13 cellular contexts compared by ENCODE assay signal in the genomic region with DNA sequence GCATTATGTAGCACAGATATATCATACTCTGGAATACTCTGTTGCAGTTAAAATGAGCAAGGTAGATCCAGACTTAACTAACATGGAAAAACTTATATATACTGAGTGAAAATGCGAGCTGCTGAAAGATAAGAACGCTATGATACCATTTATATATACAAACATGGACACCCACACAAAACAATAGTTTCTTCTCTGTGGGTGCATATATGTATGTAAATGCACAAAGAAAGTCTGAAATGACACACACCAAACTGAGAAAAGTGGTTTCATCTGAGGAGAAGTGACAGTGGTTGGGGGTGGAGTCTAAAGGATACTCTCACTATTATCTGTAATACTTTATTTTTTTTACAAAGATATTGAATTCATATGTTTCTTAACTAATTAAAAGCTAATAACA. TPM values are rescaled to one million over a fixed set of nuclear protein-coding genes. Genes with fewer than 3 reads are reported as not detected.
DNase-seq lines count a peak whose midpoint lies in the region; ATAC-seq and TF ChIP-seq lines count a peak whose summit lies in the region.
"Had no signal": no experiment of that assay in that cellular context is flagged by ENCODE, and none has a peak within 500 bp of the region (broad histone marks: within the 10 kb centered on the region; RNA-seq: fewer than 3 reads in every experiment).

No MANE protein-coding gene starts in this region.

- TF ChIP-seq POLR2A in sigmoid colon (IDR thresholded peaks at IDR 0.05): no peak

- no peak overlapping the region for H3K4me3 ChIP-seq in sigmoid colon
- H3K4me3 ChIP-seq: BLaER1 treated with 17β-estradiol and CSF1 and Interleukin-3, amounts not matched to agents 10 nM and 100 nM; breast epithelium had no signal

- H3K9me3 ChIP-seq in sigmoid colon: no peaks in the 10 kb centered on the region
- H3K9me3 ChIP-seq: breast epithelium had no signal

- H3K27ac ChIP-seq in sigmoid colon: no peak overlapping the region
- H3K27ac ChIP-seq: BLaER1 treated with 17β-estradiol and CSF1 and Interleukin-3, amounts not matched to agents 10 nM and 100 nM; breast epithelium had no signal

- TF ChIP-seq EP300 in sigmoid colon (IDR thresholded peaks at IDR 0.05): no peak

- no peak for TF ChIP-seq CTCF in sigmoid colon (IDR thresholded peaks at IDR 0.05)
- no peak for TF ChIP-seq CTCF in osteocyte (IDR thresholded peaks at IDR 0.05)

- H3K9me3 Mint-ChIP-seq in osteocyte (ENCODE audit: unreplicated experiment): no peaks in the 10 kb centered on the region

- DNase-seq in OCI-M1 (lab: John Stamatoyannopoulos, UW): no peak
- no peak for DNase-seq in RPMI8226
- no peak for DNase-seq in sigmoid colon
- DNase-seq in osteocyte (ENCODE audit: extremely low spot score, unreplicated experiment): no peak
- DNase-seq: NCI-H1105 treated with DMSO at 0.1 percent for 48 hours, T-helper 9 cell had no signal

- no peaks in the 10 kb centered on the region for H3K4me1 ChIP-seq in sigmoid colon
- H3K4me1 ChIP-seq: BLaER1 treated with 17β-estradiol and CSF1 and Interleukin-3, amounts not matched to agents 10 nM and 100 nM; breast epithelium had no signal

- no peaks in the 10 kb centered on the region for H3K36me3 ChIP-seq in sigmoid colon
- H3K36me3 ChIP-seq: BLaER1 treated with 17β-estradiol and CSF1 and Interleukin-3, amounts not matched to agents 10 nM and 100 nM; breast epithelium had no signal

- no peak overlapping the region for H3K27ac Mint-ChIP-seq in osteocyte (ENCODE audit: unreplicated experiment)

- 84 to 89% methylated on average over 2 of the region's 2 CpGs for WGBS in sigmoid colon, 2 donors

- ATAC-seq in GM18502 (IDR thresholded peaks at IDR 0.05; ENCODE audit: poor library complexity, unreplicated experiment) (peak; percentile 99), GM19397 (IDR thresholded peaks at IDR 0.05; ENCODE audit: unreplicated experiment) (peak; percentile 95), HG02840 (IDR thresholded peaks at IDR 0.05; ENCODE audit: low FRiP score, unreplicated experiment) (peak; percentile 99), HG03469 (IDR thresholded peaks at IDR 0.05; ENCODE audit: unreplicated experiment) (peak; percentile 99)
- ATAC-seq: esophagus mucosa had no signal

- H3K4me3 Mint-ChIP-seq in osteocyte (ENCODE audit: unreplicated experiment): no peak overlapping the region

- no peaks in the 10 kb centered on the region for H3K36me3 Mint-ChIP-seq in osteocyte (ENCODE audit: unreplicated experiment)

- no peaks in the 10 kb centered on the region for H3K27me3 ChIP-seq in sigmoid colon
- H3K27me3 ChIP-seq: breast epithelium had no signal

- intact Hi-C loops in sigmoid colon (cut with DNase I): no loop called here

- peaks cover 16% of the 10 kb centered on the region for H3K4me1 Mint-ChIP-seq in osteocyte (ENCODE audit: unreplicated experiment)

- no peaks in the 10 kb centered on the region for H3K27me3 Mint-ChIP-seq in osteocyte (ENCODE audit: unreplicated experiment)

RNA-seq across cellular contexts. Expression of a gene that starts 12.2 kb away (rescaled TPM):
- total RNA-seq in sigmoid colon (10 to 100 TPM; 37.4 to 54.7 (median 46.4) TPM), osteocyte (29.2 and 33.4 TPM in 2 replicates)
- polyA plus RNA-seq in sigmoid colon: 1 to 10 TPM in 2 of 3 donors, under 1 TPM in 1; 0.46 to 2.7 (median 1.8) TPM
